8 cellular contexts compared by ENCODE assay signal in the genomic region with DNA sequence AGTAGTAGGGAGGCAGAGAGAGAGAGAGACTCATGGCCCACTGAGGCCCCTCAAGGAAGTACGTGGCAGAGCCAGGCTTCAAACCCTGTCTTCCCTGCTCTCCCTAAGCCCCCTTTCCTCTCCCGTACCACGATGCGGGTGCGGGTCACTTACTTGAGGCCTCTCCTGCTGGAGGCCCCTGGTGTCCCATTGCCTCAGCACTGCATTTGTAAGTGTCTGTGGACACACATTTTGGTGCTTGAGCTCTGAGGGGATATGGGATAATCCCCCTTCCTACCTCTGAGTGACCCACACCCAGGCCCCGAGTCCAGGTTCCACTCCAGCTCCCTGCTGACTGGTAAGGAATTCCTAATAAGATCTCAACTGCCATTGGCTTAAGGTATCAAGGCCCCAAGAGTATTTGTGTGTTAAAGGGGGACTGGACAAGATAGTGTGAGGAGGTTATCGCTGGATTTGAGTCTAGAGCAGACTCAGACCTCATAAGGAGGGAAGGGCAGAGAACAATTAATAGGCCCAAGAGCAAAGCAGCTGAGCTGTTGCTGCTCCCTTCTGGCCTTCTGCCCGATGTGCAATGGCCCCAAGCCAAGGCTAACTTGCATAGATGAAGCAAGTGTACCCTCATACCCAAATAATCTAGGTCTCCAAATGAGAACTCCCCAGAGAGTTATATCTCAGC.
DNase-seq lines count a peak whose midpoint lies in the region; ATAC-seq and TF ChIP-seq lines count a peak whose summit lies in the region.

No MANE protein-coding gene starts in this region.

- BruUV-seq in mammary epithelial cell (replicated peaks; lab: Mats Ljungman, UMichigan) = no TSS peak

- no peak for TF ChIP-seq POLR2A in transverse colon (IDR thresholded peaks at IDR 0.05)
- no peak for TF ChIP-seq POLR2A in spleen (IDR thresholded peaks at IDR 0.05)

- no peak overlapping the region for H3K4me2 ChIP-seq in mammary epithelial cell (ENCODE audit: insufficient read depth, low read depth, low read length)
- no peak overlapping the region for H3K4me2 ChIP-seq in mesendoderm (ENCODE audit: low read length)

- H2AK5ac ChIP-seq in mesendoderm (ENCODE audit: low read length) = no peak overlapping the region

- no peaks in the 10 kb centered on the region for H3K4me1 ChIP-seq in mammary epithelial cell (ENCODE audit: insufficient read depth, low read length)
- peaks cover 0 to 13% (median 10%) of the 10 kb centered on the region in 4 donors for H3K4me1 ChIP-seq in transverse colon
- no peaks in the 10 kb centered on the region for H3K4me1 ChIP-seq in spleen
- H3K4me1 ChIP-seq in mesendoderm (ENCODE audit: control insufficient read depth, low read depth, low read length) = no peaks in the 10 kb centered on the region

- dilution Hi-C loops in mammary epithelial cell (cut with HindIII; ENCODE audit: low sequenced_read_pairs) = no loop called here

- no peaks in the 10 kb centered on the region for H3K27me3 ChIP-seq in mammary epithelial cell (ENCODE audit: insufficient read depth, low read length)
- H3K27me3 ChIP-seq in transverse colon = no peaks in the 10 kb centered on the region
- no peaks in the 10 kb centered on the region for H3K27me3 ChIP-seq in spleen (replicated peaks in 1 of 7)
- no peaks in the 10 kb centered on the region for H3K27me3 ChIP-seq in mesendoderm (ENCODE audit: insufficient read depth, low read length, poor library complexity)

- H3K27ac ChIP-seq in mammary epithelial cell (ENCODE audit: insufficient read depth, low read depth, low read length) = no peak overlapping the region
- peak overlapping the region in 1 of 4 donors; percentile 5 for H3K27ac ChIP-seq in transverse colon
- H3K27ac ChIP-seq in spleen = no peak overlapping the region
- no peak overlapping the region for H3K27ac ChIP-seq in mesendoderm (ENCODE audit: low read depth, low read length)

- H2BK120ac ChIP-seq in mesendoderm (ENCODE audit: low read depth, low read length) = no peak overlapping the region

- TF ChIP-seq EP300 in transverse colon (IDR thresholded peaks at IDR 0.05; ENCODE audit: low read depth) = no peak

- no peaks in the 10 kb centered on the region for H3K79me1 ChIP-seq in mesendoderm (ENCODE audit: low read length)

- CTCF ChIA-PET in mammary epithelial cell (lab: Charles Lee; ENCODE audit: low non-redundant PET) = interaction anchor here (0.6 to 0.8 kb wide), 3 partner anchors 104 to 381 kb away, joined by 4 to 5 read pairs (median 4); no protein-coding TSS in a partner anchor

- H3K9ac ChIP-seq in mammary epithelial cell (ENCODE audit: insufficient read depth, low read length) (no peak overlapping the region), mesendoderm (ENCODE audit: low read length) (no peak overlapping the region)

- no peak overlapping the region for H3K4ac ChIP-seq in mesendoderm (ENCODE audit: low read depth, low read length)

- H2AFZ ChIP-seq in mammary epithelial cell (ENCODE audit: low read depth, low read length) = no peak overlapping the region

- no peaks in the 10 kb centered on the region for H3K9me3 ChIP-seq in mammary epithelial cell (replicated peaks; ENCODE audit: insufficient read depth, low read length)
- H3K9me3 ChIP-seq in transverse colon = no peaks in the 10 kb centered on the region
- no peaks in the 10 kb centered on the region for H3K9me3 ChIP-seq in spleen

- no peak overlapping the region for H3K23ac ChIP-seq in mesendoderm (ENCODE audit: low read length)

- DNase-seq in SHP77 treated with DMSO at 0.1 percent for 48 hours (lab: John Stamatoyannopoulos, UW) = peak; percentile 10
- DNase-seq in SHP77 (lab: John Stamatoyannopoulos, UW) = no peak
- DNase-seq in mammary epithelial cell = peak; percentile 14
- DNase-seq in left colon = peak; percentile 57 to 68
- DNase-seq in transverse colon = peak; percentile 67
- DNase-seq in spleen = no peak
- no peak for DNase-seq in mesendoderm

- no peak overlapping the region for H4K8ac ChIP-seq in mesendoderm (ENCODE audit: low read depth, low read length)

- 75% methylated on average over 5 of the region's 8 CpGs for WGBS in mammary epithelial cell (ENCODE audit: low coverage, missing lambda C conversion rate)
- WGBS in transverse colon (ENCODE audit: low coverage in 1 of 2), 2 donors = 55% methylated on average over 8 of the region's 8 CpGs; no CpG with 5 or more reads in 1 of the 2 donors
- WGBS in spleen, 5 donors = 79 to 90% (median 81%) methylated on average over 8 of the region's 8 CpGs
- no CpG with 5 or more reads among the region's 8 CpGs for WGBS in mesendoderm (ENCODE audit: extremely low coverage, insufficient coverage, low lambda C conversion rate)

- in situ Hi-C loops in mammary epithelial cell (cut with MboI; ENCODE audit: low sequenced_read_pairs in 2 of 2) = no loop called here
- in situ Hi-C loops in transverse colon (cut with MboI; ENCODE audit: low pct_ligation_motif_present in 1 of 4, low pct_unique_long_range_greater_than_20kb in 1 of 4, low sequenced_read_pairs in 3 of 4) = no loop called here

- TF ChIP-seq CTCF in mammary epithelial cell (conservative IDR thresholded peaks at IDR 0.05 in 1 of 2, IDR thresholded peaks at IDR 0.05 in 1 of 2; ENCODE audit: extremely low read depth in 1 of 2, insufficient read depth in 1 of 2, low read depth in 1 of 2, low read length in 2 of 2) (peak; percentile 33 to 41), transverse colon (IDR thresholded peaks at IDR 0.05) (no peak), spleen (IDR thresholded peaks at IDR 0.05 in 8 of 11, conservative IDR thresholded peaks at IDR 0.05 in 3 of 11) (peak in 1 of 11 experiments; percentile 37)

- H2BK5ac ChIP-seq in mesendoderm (ENCODE audit: low read length) = no peak overlapping the region

- H3K18ac ChIP-seq in mesendoderm (ENCODE audit: low read length) = no peak overlapping the region

- H4K20me1 ChIP-seq in mammary epithelial cell (ENCODE audit: insufficient read depth, low read length) = no peaks in the 10 kb centered on the region

- H3K4me3 ChIP-seq in mammary epithelial cell (replicated peaks in 1 of 3; ENCODE audit: insufficient read depth in 1 of 3, low read depth in 2 of 3, low read length in 3 of 3) (no peak overlapping the region), transverse colon (no peak overlapping the region), spleen (no peak overlapping the region), mesendoderm (ENCODE audit: low read length) (no peak overlapping the region)

- intact Hi-C loops in mammary epithelial cell (cut with micrococcal nuclease) = loop anchor here (1.0 kb wide), 2 partner anchors 377 to 381 kb away; no protein-coding TSS in a partner anchor
- intact Hi-C loops in left colon (cut with DNase I, micrococcal nuclease) = no loop called here
- intact Hi-C loops in transverse colon (cut with DNase I; ENCODE audit: low total_unique reads) = no loop called here
- intact Hi-C loops in spleen (cut with DNase I; ENCODE audit: low total_unique reads) = no loop called here

- peak; percentile 72 for ATAC-seq in left colon
- no peak for ATAC-seq in HG03571 (IDR thresholded peaks at IDR 0.05; ENCODE audit: unreplicated experiment)

- H3K36me3 ChIP-seq in mammary epithelial cell (ENCODE audit: insufficient read depth, low read length) = no peaks in the 10 kb centered on the region
- peaks cover 0 to 10% (median 0%) of the 10 kb centered on the region in 4 donors for H3K36me3 ChIP-seq in transverse colon
- H3K36me3 ChIP-seq in spleen = peaks cover 0 to 93% (median 31%) of the 10 kb centered on the region in 6 donors
- H3K36me3 ChIP-seq in mesendoderm (ENCODE audit: control insufficient read depth, insufficient read depth, low read length) = no peaks in the 10 kb centered on the region

- H3K56ac ChIP-seq in mesendoderm (ENCODE audit: low read length) = no peak overlapping the region

- H3K79me2 ChIP-seq in mammary epithelial cell (ENCODE audit: insufficient read depth, low read length) (no peaks in the 10 kb centered on the region), mesendoderm (ENCODE audit: control insufficient read depth, insufficient read depth, low read length) (no peaks in the 10 kb centered on the region)

- no peak overlapping the region for H2BK15ac ChIP-seq in mesendoderm (replicated peaks; ENCODE audit: low read depth)

- H4K5ac ChIP-seq in mesendoderm (ENCODE audit: low read length) = no peak overlapping the region

Comparison
In these comparisons a context has a peak if more than half of its experiments do, and no peak if none do; other contexts are left out.
1. DNase-seq: peak in SHP77 treated with DMSO at 0.1 percent for 48 hours (single experiment), mammary epithelial cell (single experiment), left colon (2 of 2) and transverse colon (single experiment); none in SHP77 (0 of 2), spleen (single experiment) and mesendoderm (single experiment).
2. CTCF ChIP-seq: peak in mammary epithelial cell (2 of 2); none in transverse colon (0 of 5).